In genomic region chr9:121316378-121316777, GRCh38 we compare ENCODE assay signal across 19 cellular contexts.
"Had no signal": no experiment of that assay in that cellular context is flagged by ENCODE, and none has a peak within 500 bp of the region (broad histone marks: within the 10 kb centered on the region; RNA-seq: fewer than 3 reads in every experiment).

No MANE protein-coding gene starts in this region.

- ATAC-seq: activated T-helper 17 cell treated with anti-CD3 and anti-CD28 coated beads, Interleukin-2, amount 50 U/mL, for 72 hours; stimulated activated naive B cell treated with anti-CD40 and anti-IgM and Interleukin-4, amounts not matched to agents 10 μg/mL and 1 μg/mL and 100 μg/mL, for 72 hours; T-cell had no signal

- FAIRE-seq: bronchial epithelial cell, kidney, urothelium cell line had no signal

- H2AFZ ChIP-seq: hepatocyte had no signal

- H3K79me2 ChIP-seq: hepatocyte had no signal

- H3K4me2 ChIP-seq: hepatocyte, SK-N-SH had no signal

- DNase-seq: activated CD4-positive, alpha-beta T cell treated with anti-CD3 and anti-CD28 coated beads for 1 hour; activated CD4-positive, alpha-beta T cell treated with anti-CD3 and anti-CD28 coated beads, Interleukin-2, amount 50 U/mL, for 4 hours; activated naive CD4-positive, alpha-beta T cell treated with Interleukin-2 at 50 U/mL for 16 hours; activated T-cell treated with anti-CD3 and anti-CD28 coated beads for 4 hours; aorta; erythroblast; kidney; occipital lobe; SK-N-SH; stimulated activated CD4-positive, alpha-beta T cell treated with anti-CD3 and anti-CD28 coated beads, Interleukin-4, amount 100 ng/mL, for 1 hour; stimulated activated naive B cell treated with anti-CD40 and anti-IgM and Interleukin-4, amounts not matched to agents 10 μg/mL and 1 μg/mL and 100 μg/mL, for 72 hours; T-cell; T1000 had no signal

- H3K27me3 ChIP-seq: hepatocyte, suprapubic skin had no signal

- H3K9me3 ChIP-seq: SK-N-SH, suprapubic skin had no signal

- H3K4me3 ChIP-seq: hepatocyte, suprapubic skin had no signal

- H3K9ac ChIP-seq: SK-N-SH had no signal

- H3K27ac ChIP-seq: hepatocyte, VCaP had no signal
